1 cellular context compared by ENCODE assay signal in the genomic region with DNA sequence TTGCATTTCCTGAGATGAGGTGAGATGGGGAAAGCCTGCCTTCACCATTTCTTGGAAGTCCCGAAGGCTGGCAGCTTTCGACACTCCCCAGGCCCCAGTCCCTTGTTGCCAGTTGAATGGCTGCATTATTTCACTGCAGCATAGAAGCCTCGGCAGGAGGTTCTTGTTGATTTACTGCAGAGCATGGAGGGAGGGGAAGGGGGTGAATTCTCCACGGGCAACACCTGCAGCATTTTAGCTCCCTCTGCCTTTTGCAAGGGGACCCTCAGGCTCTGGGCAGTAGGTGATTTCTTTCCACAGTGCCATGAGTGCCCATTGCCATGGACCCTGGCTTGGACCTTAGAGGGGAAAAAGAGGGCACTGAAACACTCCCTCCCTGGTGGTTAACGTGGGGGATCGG.
TF ChIP-seq lines count a peak whose summit lies in the region.

No MANE protein-coding gene starts in this region.

TF ChIP-seq in WTC11, 78 proteins besides CTCF, POLR2A, EP300 and RAD21 (continued from another document):
- TF ChIP-seq ZSCAN18 (CRISPR knock-in tag; IDR thresholded peaks at IDR 0.05) = no peak
